13 cellular contexts compared by ENCODE assay signal in the genomic region with DNA sequence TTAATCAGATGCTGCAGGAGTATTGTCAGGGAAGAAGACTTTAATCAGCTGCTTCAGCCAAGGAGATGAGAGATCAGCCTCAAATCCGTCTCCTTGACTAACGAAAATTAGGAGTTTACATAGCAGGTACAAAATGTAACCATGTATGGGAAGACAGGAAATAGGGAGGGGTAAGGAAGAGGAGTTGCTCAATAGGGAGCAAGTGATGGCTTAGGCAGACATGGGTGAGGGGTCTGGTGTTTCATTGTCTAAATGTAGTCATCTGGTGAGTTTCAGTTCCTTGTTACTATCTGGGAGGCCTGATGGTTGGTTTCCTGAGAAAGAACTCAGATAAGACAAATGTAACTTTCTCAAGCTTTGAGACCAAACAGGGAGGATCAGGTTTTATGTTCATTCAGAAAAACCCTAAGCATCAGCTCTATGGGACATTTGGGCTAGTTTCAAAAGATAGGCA.
DNase-seq lines count a peak whose midpoint lies in the region; ATAC-seq and TF ChIP-seq lines count a peak whose summit lies in the region.
"Had no signal": no experiment of that assay in that cellular context is flagged by ENCODE, and none has a peak within 500 bp of the region (broad histone marks: within the 10 kb centered on the region; RNA-seq: fewer than 3 reads in every experiment).

No MANE protein-coding gene starts in this region.

- H3K36me3 ChIP-seq in mucosa of descending colon (ENCODE audit: low read depth), result no peaks in the 10 kb centered on the region
- H3K36me3 ChIP-seq: SJSA1 had no signal

- H3K4me3 ChIP-seq in mucosa of descending colon, result no peak overlapping the region
- H3K4me3 ChIP-seq: SJSA1 had no signal

- TF ChIP-seq CTCF in mucosa of descending colon (IDR thresholded peaks at IDR 0.05), result no peak

- ATAC-seq in GM18867 (IDR thresholded peaks at IDR 0.05; ENCODE audit: unreplicated experiment), result peak; percentile 62
- ATAC-seq in HG02678 (IDR thresholded peaks at IDR 0.05; ENCODE audit: unreplicated experiment), result peak; percentile 67
- ATAC-seq in mucosa of descending colon, result no peak
- ATAC-seq: natural killer cell; stimulated activated naive CD8-positive, alpha-beta T cell treated with anti-CD3 and anti-CD28 coated beads, Interleukin-15, amount 100 ng/mL, for 72 hours had no signal

- H3K4me1 ChIP-seq in mucosa of descending colon (ENCODE audit: low read depth), result no peaks in the 10 kb centered on the region
- H3K4me1 ChIP-seq: SJSA1 had no signal

- no peaks in the 10 kb centered on the region for H3K9me3 ChIP-seq in mucosa of descending colon

- intact Hi-C loops in mucosa of descending colon (cut with DNase I, micrococcal nuclease), result no loop called here

- DNase-seq in MV-4-11 (lab: John Stamatoyannopoulos, UW), result peak; percentile 99
- DNase-seq in pons (ENCODE audit: low spot score), result peak; percentile 22
- no peak for DNase-seq in mucosa of descending colon
- no peak for DNase-seq in NK-92 treated with Interleukin-12 subunit alpha and Interleukin-12 subunit beta, amount 100 ng/mL, for 24 hours (lab: John Stamatoyannopoulos, UW)
- DNase-seq in D341Med (ENCODE audit: low spot score), result no peak
- DNase-seq: amygdala; DMS79 treated with DMSO at 0.1 percent for 48 hours; natural killer cell; stimulated activated CD4-positive, alpha-beta T cell treated with anti-CD3 and anti-CD28 coated beads, Interleukin-12 subunit alpha, Interleukin-12 subunit beta, amount 100 ng/mL, for 4 hours; stimulated activated naive CD8-positive, alpha-beta T cell treated with anti-CD3 and anti-CD28 coated beads, Interleukin-15, amount 100 ng/mL, for 72 hours had no signal

Comparison
In these comparisons a context has a peak if more than half of its experiments do, and no peak if none do; other contexts are left out.
1. DNase-seq: peak in MV-4-11 (single experiment) and pons (single experiment); none in mucosa of descending colon (0 of 3), NK-92 treated with Interleukin-12 subunit alpha and Interleukin-12 subunit beta, amount 100 ng/mL, for 24 hours (single experiment) and D341Med (single experiment).